8 cellular contexts compared by ENCODE assay signal in genomic region chr6:28134015-28134414, GRCh38. TPM values are rescaled to one million over a fixed set of nuclear protein-coding genes. Genes with fewer than 3 reads are reported as not detected.
A peak's percentile ranks its signal among the peaks of the same experiment; 100 is the strongest.
DNase-seq lines count a peak whose midpoint lies in the region; TF ChIP-seq lines count a peak whose summit lies in the region.

No MANE protein-coding gene starts in this region.

- TF ChIP-seq CTCF in HFFc6 (IDR thresholded peaks at IDR 0.05): peak; percentile 74

- peak; percentile 8 for DNase-seq in NCI-H146 (lab: John Stamatoyannopoulos, UW)
- no peak for DNase-seq in NCI-H146 treated with DMSO at 0.1 percent for 48 hours (lab: John Stamatoyannopoulos, UW; ENCODE audit: unreplicated experiment)
- DNase-seq in HFFc6: peak; percentile 53
- peak; percentile 51 for DNase-seq in RPMI8226
- DNase-seq in fibroblast of gingiva (ENCODE audit: low read depth): peak; percentile 43
- DNase-seq in central memory CD4-positive, alpha-beta T cell: no peak
- no peak for DNase-seq in cortex of kidney (lab: John Stamatoyannopoulos, UW)
- no peak for DNase-seq in UCSD-AML1 (lab: John Stamatoyannopoulos, UW; ENCODE audit: unreplicated experiment)

- no peaks in the 10 kb centered on the region; the same call in 1 of the 2 replicates for H3K27me3 Mint-ChIP-seq in HFFc6 (ENCODE audit: insufficient read depth)

- H3K4me1 Mint-ChIP-seq in HFFc6 (ENCODE audit: low read depth): peaks cover 47% of the 10 kb centered on the region

- peaks cover 5% of the 10 kb centered on the region for H3K36me3 Mint-ChIP-seq in HFFc6 (ENCODE audit: low read depth)

- peak overlapping the region; percentile 36; the same call in 1 of the 2 replicates for H3K27ac Mint-ChIP-seq in HFFc6

- no peaks in the 10 kb centered on the region for H3K9me3 Mint-ChIP-seq in HFFc6

- no peak overlapping the region for H3K4me3 Mint-ChIP-seq in HFFc6

RNA-seq across cellular contexts. Expression of gene ZKSCAN8, which starts 7.7 kb away (rescaled TPM):
- total RNA-seq in HFFc6 (2021; fragmentation: NEBNext Ultra II Directional; extraction: Animal tissue kit (Norgen Biotek cat#: 25700)): 10 to 100 TPM; 13.2 to 15.3 (median 14.0) TPM

RNA-seq across cellular contexts. Expression of gene ZSCAN16, which starts 9.6 kb away (rescaled TPM):
- 1 to 10 TPM in 3 of 6 experiments, under 1 TPM in 3; 0.84 to 1.6 (median 1.1) TPM for total RNA-seq in HFFc6 (2021; fragmentation: NEBNext Ultra II Directional; extraction: Animal tissue kit (Norgen Biotek cat#: 25700))

RNA-seq across cellular contexts. Expression of gene ZNF165, which starts 53.6 kb away (rescaled TPM):
- under 1 TPM; 0.10 to 0.34 (median 0.20) TPM for total RNA-seq in HFFc6 (2021; fragmentation: NEBNext Ultra II Directional; extraction: Animal tissue kit (Norgen Biotek cat#: 25700))

Comparison
In these comparisons a context has a peak if more than half of its experiments do, and no peak if none do; other contexts are left out.
1. DNase-seq: peak in NCI-H146 (single experiment), HFFc6 (single experiment), RPMI8226 (single experiment) and fibroblast of gingiva (single experiment); none in NCI-H146 treated with DMSO at 0.1 percent for 48 hours (single experiment), central memory CD4-positive, alpha-beta T cell (single experiment), cortex of kidney (single experiment) and UCSD-AML1 (single experiment).